23 cellular contexts compared by ENCODE assay signal in genomic region chrX:9561199-9561598, GRCh38.
"Had no signal": no experiment of that assay in that cellular context is flagged by ENCODE, and none has a peak within 500 bp of the region (broad histone marks: within the 10 kb centered on the region; RNA-seq: fewer than 3 reads in every experiment).

No MANE protein-coding gene starts in this region.

- H3K4me2 ChIP-seq: hepatocyte had no signal

- H3K4me3 Mint-ChIP-seq: mesothelial cell of epicardium had no signal

- H3K27ac ChIP-seq: coronary artery, esophagus muscularis mucosa, foreskin keratinocyte, heart left ventricle, hepatocyte, left lung, lower lobe of right lung had no signal

- H2AFZ ChIP-seq: hepatocyte had no signal

- H3K4me3 ChIP-seq: coronary artery, esophagus muscularis mucosa, gastroesophageal sphincter, heart left ventricle, hepatocyte, left lung, lower lobe of right lung, mucosa of descending colon had no signal

- H3K36me3 ChIP-seq: esophagus muscularis mucosa, gastroesophageal sphincter, heart left ventricle, left lung, lower lobe of right lung had no signal

- DNase-seq: dermis blood vessel endothelial cell; dorsolateral prefrontal cortex; effector CD4-positive, alpha-beta T cell; effector memory CD4-positive, alpha-beta T cell; foreskin keratinocyte; heart left ventricle; hypothalamus; left cardiac atrium; left lung; left ventricle myocardium superior; lower lobe of right lung; mesenchymal stem cell; mucosa of descending colon had no signal

- FAIRE-seq: colon, endothelial cell of umbilical vein, frontal cortex, islet of Langerhans, keratinocyte had no signal

- H3K27me3 ChIP-seq: esophagus muscularis mucosa, foreskin keratinocyte, gastroesophageal sphincter, heart left ventricle, hepatocyte, left lung had no signal

- H3K9me3 ChIP-seq: esophagus muscularis mucosa, gastroesophageal sphincter, heart left ventricle, left lung, lower lobe of right lung, mucosa of descending colon had no signal

- ATAC-seq: foreskin keratinocyte, gastroesophageal sphincter, heart left ventricle, left cardiac atrium, left lung, left ventricle myocardium superior, lower lobe of right lung, mucosa of descending colon had no signal
